ENCODE assay signal across 8 cellular contexts in genomic region chr7:128863433-128863989, GRCh38. TPM values are rescaled to one million over a fixed set of nuclear protein-coding genes. Genes with fewer than 3 reads are reported as not detected.
DNase-seq lines count a peak whose midpoint lies in the region; ATAC-seq and TF ChIP-seq lines count a peak whose summit lies in the region.

No MANE protein-coding gene starts in this region.

- H3K27ac Mint-ChIP-seq in GM23338 (no peak overlapping the region), T-helper 17 cell (peak overlapping the region; percentile 96), chondrocyte (ENCODE audit: unreplicated experiment) (peak overlapping the region; percentile 100)

- peaks cover 44% of the 10 kb centered on the region for H3K4me1 Mint-ChIP-seq in GM23338
- H3K4me1 Mint-ChIP-seq in T-helper 17 cell = peaks cover 33% of the 10 kb centered on the region
- peaks cover 29% of the 10 kb centered on the region for H3K4me1 Mint-ChIP-seq in chondrocyte (ENCODE audit: low read depth)

- H3K4me1 ChIP-seq in GM23338 (ENCODE audit: insufficient read depth) = peaks cover 19% of the 10 kb centered on the region

- peaks cover 11% of the 10 kb centered on the region for H3K36me3 Mint-ChIP-seq in GM23338 (ENCODE audit: low read depth)
- peaks cover 6% of the 10 kb centered on the region for H3K36me3 Mint-ChIP-seq in T-helper 17 cell (ENCODE audit: low read depth)
- peaks cover 12% of the 10 kb centered on the region for H3K36me3 Mint-ChIP-seq in chondrocyte (ENCODE audit: low read depth)

- H3K9me2 ChIP-seq in GM23338 (ENCODE audit: insufficient read depth) = no peaks in the 10 kb centered on the region

- no peaks in the 10 kb centered on the region for H3K9me3 ChIP-seq in MG63
- H3K9me3 ChIP-seq in T-helper 17 cell (ENCODE audit: control insufficient read depth, low read length, poor library complexity, severe bottlenecking) = no peaks in the 10 kb centered on the region

- H3K4me3 ChIP-seq in GM23338 = peak overlapping the region; percentile 81
- H3K4me3 ChIP-seq in MG63 = peak overlapping the region; percentile 77
- peak overlapping the region; percentile 88 for H3K4me3 ChIP-seq in lower leg skin (ENCODE audit: low read depth, poor library complexity, severe bottlenecking)

- peak overlapping the region; percentile 98 for H3K4me2 ChIP-seq in GM23338

- peaks cover 19% of the 10 kb centered on the region for H3K27me3 ChIP-seq in GM23338 (ENCODE audit: insufficient read depth)
- H3K27me3 ChIP-seq in MG63 = no peaks in the 10 kb centered on the region

- 0 to 1% methylated on average over 6 of the region's 6 CpGs for WGBS in lower leg skin, 2 donors

- peaks cover 38% of the 10 kb centered on the region for H3K27me3 Mint-ChIP-seq in GM23338 (ENCODE audit: insufficient read depth, low read depth, poor library complexity)
- no peaks in the 10 kb centered on the region for H3K27me3 Mint-ChIP-seq in T-helper 17 cell
- no peaks in the 10 kb centered on the region for H3K27me3 Mint-ChIP-seq in chondrocyte (ENCODE audit: low read depth)

- peak; percentile 67 for ATAC-seq in GM23338
- peak; percentile 40 for ATAC-seq in T-helper 17 cell
- ATAC-seq in HG03025 (IDR thresholded peaks at IDR 0.05; ENCODE audit: low FRiP score, unreplicated experiment) = no peak

- H3K9me3 Mint-ChIP-seq in GM23338 (no peaks in the 10 kb centered on the region), chondrocyte (ENCODE audit: low read depth) (no peaks in the 10 kb centered on the region)

- H3K4me3 Mint-ChIP-seq in GM23338 (peak overlapping the region; percentile 88), T-helper 17 cell (peak overlapping the region; percentile 100), chondrocyte (ENCODE audit: unreplicated experiment) (peak overlapping the region; percentile 100)

- H4K20me1 ChIP-seq in GM23338 (replicated peaks; ENCODE audit: insufficient read depth) = peaks cover 7% of the 10 kb centered on the region

- peak overlapping the region; percentile 14; the same call in 1 of the 2 replicates for H2AFZ ChIP-seq in GM23338

- TF ChIP-seq CTCF in GM23338 (conservative IDR thresholded peaks at IDR 0.05; ENCODE audit: low read depth in 2 of 2) = peak; percentile 51 to 57
- TF ChIP-seq CTCF in chondrocyte (IDR thresholded peaks at IDR 0.05) = peak; percentile 77
- no peak for TF ChIP-seq CTCF in lower leg skin (IDR thresholded peaks at IDR 0.05)

- no peak for TF ChIP-seq POLR2A in lower leg skin (IDR thresholded peaks at IDR 0.05)

- H3K36me3 ChIP-seq in GM23338 (ENCODE audit: insufficient read depth) = no peaks in the 10 kb centered on the region
- 0 out of 2 replicates have a peak, but pooled peaks cover 6% of the 10 kb centered on the region for H3K36me3 ChIP-seq in MG63

- H3K27ac ChIP-seq in GM23338 (ENCODE audit: low read depth) = no peak overlapping the region

- H3F3A ChIP-seq in GM23338 (replicated peaks; ENCODE audit: low read depth) = peaks cover 12% of the 10 kb centered on the region; the same call in 1 of the 2 replicates

- intact Hi-C loops in lower leg skin (cut with DNase I; ENCODE audit: low total_unique reads) = no loop called here

- peaks cover 12% of the 10 kb centered on the region for H3K79me2 ChIP-seq in GM23338 (replicated peaks; ENCODE audit: insufficient read depth)

- peak; percentile 84 for DNase-seq in GM03348 (ENCODE audit: low spot score)
- DNase-seq in GM23338 (ENCODE audit: low spot score) = peak; percentile 90
- DNase-seq in MG63 = peak; percentile 41
- peak in 2 of 3 donors; percentile 25 to 31 for DNase-seq in T-helper 17 cell
- DNase-seq in chondrocyte (ENCODE audit: low spot score) = no peak
- DNase-seq in lower leg skin (ENCODE audit: low spot score in 2 of 2) = no peak
- peak; percentile 58 for DNase-seq in stimulated activated CD8-positive, alpha-beta memory T cell treated with anti-CD3 and anti-CD28 coated beads, Interleukin-4, amount 100 ng/mL, for 48 hours

TF ChIP-seq in GM23338, 12 proteins besides CTCF, POLR2A, EP300 and RAD21 (continues in another document):
- TF ChIP-seq ZNF331 (CRISPR knock-in tag; IDR thresholded peaks at IDR 0.05; ENCODE audit: low read depth) (no peak), JUNB (IDR thresholded peaks at IDR 0.05; ENCODE audit: unreplicated experiment) (no peak), STAT1 (IDR thresholded peaks at IDR 0.05; ENCODE audit: unreplicated experiment) (no peak), ZNF114 (CRISPR knock-in tag; IDR thresholded peaks at IDR 0.05) (no peak), ETS1 (IDR thresholded peaks at IDR 0.05) (no peak)

RNA-seq across cellular contexts. Expression of gene ATP6V1F, which starts 0.9 kb away (rescaled TPM):
- total RNA-seq in GM23338 (2014; rRNA removed; shearing (Covaris generic)) = 60.2 and 66.5 TPM in 2 replicates
- polyA plus RNA-seq in GM23338 (2016; fragmentation: Nextera tagmentation; extraction: Ambion mirVana) = 271 and 294 TPM in 2 replicates
- total RNA-seq in MG63 (2014; rRNA removed; shearing (Covaris generic); ENCODE audit: low replicate concordance) = 83.6 and 97.0 TPM in 2 replicates
- total RNA-seq in T-helper 17 cell = 10 to 100 TPM; 62.5 to 68.7 TPM
- 139 to 162 TPM (median 154 TPM) in 3 replicates for total RNA-seq in chondrocyte
- total RNA-seq in lower leg skin = 100 to 1,000 TPM in 3 of 4 donors, 10 to 100 TPM in 1; 71.3 to 165 (median 137) TPM

RNA-seq across cellular contexts. Expression of gene FLNC, which starts 33.3 kb away (rescaled TPM):
- 9.4 and 11.8 TPM in 2 replicates for total RNA-seq in GM23338 (2014; rRNA removed; shearing (Covaris generic))
- polyA plus RNA-seq in GM23338 (2016; fragmentation: Nextera tagmentation; extraction: Ambion mirVana) = 0.64 and 0.65 TPM in 2 replicates
- total RNA-seq in MG63 (2014; rRNA removed; shearing (Covaris generic); ENCODE audit: low replicate concordance) = 71.1 and 93.1 TPM in 2 replicates
- total RNA-seq in T-helper 17 cell = under 1 TPM; 0.05 TPM
- 72.3 to 119 TPM (median 118 TPM) in 3 replicates for total RNA-seq in chondrocyte
- total RNA-seq in lower leg skin = 10 to 100 TPM in 1 of 4 donors, 1 to 10 TPM in 3; 5.0 to 11.1 (median 6.2) TPM

RNA-seq across cellular contexts. Expression of gene KCP, which starts 47.0 kb away (rescaled TPM):
- total RNA-seq in GM23338 (2014; rRNA removed; shearing (Covaris generic)) = 0.76 and 1.3 TPM in 2 replicates
- polyA plus RNA-seq in GM23338 (2016; fragmentation: Nextera tagmentation; extraction: Ambion mirVana) = 0.99 and 1.1 TPM in 2 replicates
- total RNA-seq in MG63 (2014; rRNA removed; shearing (Covaris generic); ENCODE audit: low replicate concordance) = not detected in 2 replicates
- 1 to 10 TPM in 1 of 2 donors, under 1 TPM in 1; 0.23 to 1.2 TPM for total RNA-seq in T-helper 17 cell
- total RNA-seq in chondrocyte = 1.3 to 1.5 TPM in 2 of 3 replicates, not detected in the other
- under 1 TPM in 3 of 4 donors, not detected in 1; 0.07 to 0.68 (median 0.21) TPM for total RNA-seq in lower leg skin

Comparison
In these comparisons a context has a peak if more than half of its experiments do, and no peak if none do; other contexts are left out.
1. DNase-seq: peak in GM03348 (single experiment), GM23338 (single experiment), MG63 (single experiment), T-helper 17 cell (2 of 3) and stimulated activated CD8-positive, alpha-beta memory T cell treated with anti-CD3 and anti-CD28 coated beads, Interleukin-4, amount 100 ng/mL, for 48 hours (single experiment); none in chondrocyte (single experiment) and lower leg skin (0 of 2).
2. CTCF ChIP-seq: peak in GM23338 (2 of 2) and chondrocyte (single experiment); none in lower leg skin (0 of 3).
3. Peak in every context shown above with its lines, with median percentiles within 50 percentile points of each other: H3K4me3 ChIP-seq and H3K4me3 Mint-ChIP-seq.